In the genomic region with DNA sequence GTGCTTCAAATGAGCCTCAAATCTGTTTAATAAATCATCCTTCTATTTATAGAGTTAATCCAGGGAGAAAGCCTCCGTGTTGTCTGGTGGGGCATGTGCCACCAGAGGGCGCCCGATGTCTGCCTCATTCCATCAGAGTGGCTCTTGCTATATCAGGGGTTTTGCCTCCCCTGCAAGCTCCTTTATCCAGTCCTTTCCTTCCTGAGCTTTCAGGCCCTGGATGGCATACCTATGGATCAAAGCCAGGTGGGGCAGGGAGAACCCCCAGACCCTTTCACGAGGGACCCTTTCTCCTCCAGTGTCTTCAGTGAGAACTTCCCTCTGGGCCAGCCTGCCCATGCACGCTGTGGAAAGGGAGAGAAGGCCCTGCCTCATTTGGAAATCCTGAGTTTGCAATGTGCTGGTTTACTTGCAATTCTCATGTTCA, we compare ENCODE assay signal across 9 cellular contexts. TPM values are rescaled to one million over a fixed set of nuclear protein-coding genes. Genes with fewer than 3 reads are reported as not detected.
A peak's percentile ranks its signal among the peaks of the same experiment; 100 is the strongest.
DNase-seq lines count a peak whose midpoint lies in the region; ATAC-seq and TF ChIP-seq lines count a peak whose summit lies in the region.
"Had no signal": no experiment of that assay in that cellular context is flagged by ENCODE, and none has a peak within 500 bp of the region (broad histone marks: within the 10 kb centered on the region; RNA-seq: fewer than 3 reads in every experiment).

No MANE protein-coding gene starts in this region.

- peak overlapping the region; percentile 86; the same call in 1 of the 2 replicates for H2AK5ac ChIP-seq in IMR-90 (ENCODE audit: low read depth, low read length)

- intact Hi-C loops in IMR-90 (cut with micrococcal nuclease), result loop anchor here (1.0 to 10.0 kb wide), 8 partner anchors 222 to 1342 kb away; no protein-coding TSS in a partner anchor
- intact Hi-C loops in PC-3 (cut with micrococcal nuclease), result loop anchor here (1.0 to 5.0 kb wide), 8 partner anchors 37 to 1342 kb away; no protein-coding TSS in a partner anchor

- no peak overlapping the region for H3K56ac ChIP-seq in IMR-90 (ENCODE audit: extremely low read depth, insufficient read depth, low read length)

- no peak overlapping the region for H3K4me3 ChIP-seq in IMR-90 (ENCODE audit: insufficient read depth, low read depth, low read length)
- H3K4me3 ChIP-seq in PC-3 (ENCODE audit: low read length), result no peak overlapping the region
- no peak overlapping the region for H3K4me3 ChIP-seq in fibroblast of lung (replicated peaks in 1 of 4; ENCODE audit: control extremely low read depth in 1 of 4, insufficient read depth in 1 of 4, low read depth in 3 of 4, low read length in 4 of 4)

- peak overlapping the region; percentile 75 for H4K91ac ChIP-seq in IMR-90 (ENCODE audit: insufficient read depth, low read depth, low read length)

- peaks cover 14% of the 10 kb centered on the region for H3K9me1 ChIP-seq in IMR-90 (ENCODE audit: insufficient read depth, low read length)

- no peak overlapping the region for H3K23ac ChIP-seq in IMR-90 (ENCODE audit: low read depth, low read length)

- no peaks in the 10 kb centered on the region for H3K79me1 ChIP-seq in IMR-90 (ENCODE audit: low read depth in 1 of 2, low read length in 2 of 2)

- TF ChIP-seq POLR2A in IMR-90 (IDR thresholded peaks at IDR 0.05; ENCODE audit: low read depth, low read length), result peak; percentile 39; the same call in 1 of the 2 replicates

- H2BK20ac ChIP-seq in IMR-90 (ENCODE audit: low read depth, low read length), result peak overlapping the region; percentile 78

- peaks cover 3% of the 10 kb centered on the region for H3F3A ChIP-seq in PC-3 (ENCODE audit: low read length, unreplicated experiment)

- TF ChIP-seq CTCF in IMR-90 (conservative IDR thresholded peaks at IDR 0.05; ENCODE audit: low read depth, low read length) (peak; percentile 95), PC-3 (conservative IDR thresholded peaks at IDR 0.05; ENCODE audit: low read depth, low read length) (peak; percentile 97), fibroblast of lung (conservative IDR thresholded peaks at IDR 0.05 in 1 of 2, IDR thresholded peaks at IDR 0.05 in 1 of 2; ENCODE audit: low read depth in 1 of 2, low read length in 2 of 2) (peak; percentile 86 to 94)

- H3K27ac Mint-ChIP-seq in natural killer cell treated with Interleukin-12 subunit alpha and Interleukin-12 subunit beta and Interleukin-15 and Interleukin-18, amount 100 ng/mL, for 72 hours, result no peak overlapping the region
- no peak overlapping the region for H3K27ac Mint-ChIP-seq in stimulated activated naive B cell treated with anti-CD40 and anti-IgM and Interleukin-4, amounts not matched to agents 10 μg/mL and 1 μg/mL and 100 μg/mL, for 72 hours
- H3K27ac Mint-ChIP-seq: dendritic cell treated with granulocyte-macrophage colony-stimulating factor and Interleukin-4, amounts not matched to agents 40 ng/mL and 50 ng/mL, for 4 days had no signal

- H3K79me2 ChIP-seq in PC-3 (ENCODE audit: low read length) (no peaks in the 10 kb centered on the region), fibroblast of lung (ENCODE audit: control insufficient read depth, insufficient read depth, low read length) (no peaks in the 10 kb centered on the region)

- no peak overlapping the region for H2AK9ac ChIP-seq in IMR-90 (replicated peaks; ENCODE audit: low read depth, low read length, poor library complexity)

- dilution Hi-C loops in IMR-90 (cut with HindIII; ENCODE audit: low sequenced_read_pairs, unreplicated experiment), result no loop called here

- POLR2A ChIA-PET in IMR-90 (lab: Charles Lee; ENCODE audit: unreplicated experiment) (no interaction called here), PC-3 (lab: Charles Lee; ENCODE audit: unreplicated experiment) (no interaction called here)

- peak overlapping the region; percentile 60 for H2AFZ ChIP-seq in IMR-90 (replicated peaks; ENCODE audit: low read length, poor library complexity)
- peak overlapping the region; percentile 20; the same call in 1 of the 2 replicates for H2AFZ ChIP-seq in PC-3 (ENCODE audit: low read length)
- no peak overlapping the region for H2AFZ ChIP-seq in fibroblast of lung (ENCODE audit: low read length)

- H3K9ac ChIP-seq in IMR-90 (ENCODE audit: low read depth, low read length), result no peak overlapping the region
- H3K9ac ChIP-seq in PC-3 (ENCODE audit: low read length), result no peak overlapping the region
- H3K9ac ChIP-seq in fibroblast of lung (ENCODE audit: insufficient read depth, low read length), result no peak overlapping the region

- no peak overlapping the region for H3K4me2 ChIP-seq in IMR-90 (ENCODE audit: low read depth, low read length)
- H3K4me2 ChIP-seq in PC-3 (ENCODE audit: low read length), result 0 out of 2 replicates have a peak overlapping the region, but pooled peaks have one; percentile 40
- H3K4me2 ChIP-seq in fibroblast of lung (ENCODE audit: extremely low read depth, insufficient read depth, low read length), result peak overlapping the region; percentile 4

- H2BK120ac ChIP-seq in IMR-90 (ENCODE audit: low read depth, low read length), result peak overlapping the region; percentile 67

- peak overlapping the region; percentile 87 for H3K4ac ChIP-seq in IMR-90 (ENCODE audit: low read depth, low read length)

- CTCF ChIA-PET in IMR-90 (lab: Yijun Ruan, JAX) (interaction anchor here (0.6 to 2.0 kb wide), 15 partner anchors 12 to 843 kb away, joined by 3 to 9 read pairs (median 3); a partner anchor contains a TSS), PC-3 (lab: Charles Lee) (interaction anchor here (0.5 to 1.4 kb wide), 6 partner anchors 32 to 303 kb away, joined by 3 to 6 read pairs (median 3); no protein-coding TSS in a partner anchor)

- H3K27ac ChIP-seq in IMR-90 (ENCODE audit: insufficient read depth, low read length) (no peak overlapping the region), PC-3 (ENCODE audit: low read length) (no peak overlapping the region), fibroblast of lung (ENCODE audit: insufficient read depth, low read length) (no peak overlapping the region)

- DNase-seq in DMS 273 (lab: John Stamatoyannopoulos, UW; ENCODE audit: unreplicated experiment), result peak; percentile 84
- DNase-seq in IMR-90, result peak; percentile 78
- peak; percentile 88 for DNase-seq in PC-3
- peak; percentile 69 for DNase-seq in activated T-cell treated with anti-CD3 and anti-CD28 coated beads, Interleukin-2, amount 50 U/mL, for 4 hours
- DNase-seq in fibroblast of lung (ENCODE audit: low read depth in 2 of 2), result peak; percentile 65 to 83
- DNase-seq in natural killer cell treated with Interleukin-12 subunit alpha and Interleukin-12 subunit beta and Interleukin-15 and Interleukin-18, amount 100 ng/mL, for 72 hours (ENCODE audit: low spot score), result peak; percentile 66
- DNase-seq in stimulated activated naive B cell treated with anti-CD40 and anti-IgM and Interleukin-4, amounts not matched to agents 10 μg/mL and 1 μg/mL and 100 μg/mL, for 72 hours, result peak; percentile 38

- H4K20me1 ChIP-seq in IMR-90 (ENCODE audit: insufficient read depth, low read length) (no peaks in the 10 kb centered on the region), PC-3 (ENCODE audit: low read length) (no peaks in the 10 kb centered on the region), fibroblast of lung (ENCODE audit: control insufficient read depth, extremely low read depth, insufficient read depth, low read length) (no peaks in the 10 kb centered on the region)

- no TSS peak for BruUV-seq in IMR-90 (replicated peaks; lab: Mats Ljungman, UMichigan)
- no TSS peak for BruUV-seq in PC-3 (replicated peaks; lab: Mats Ljungman, UMichigan)

- H3K36me3 Mint-ChIP-seq in activated T-cell treated with anti-CD3 and anti-CD28 coated beads, Interleukin-2, amount 50 U/mL, for 4 hours (ENCODE audit: insufficient read depth), result no peaks in the 10 kb centered on the region
- no peaks in the 10 kb centered on the region for H3K36me3 Mint-ChIP-seq in natural killer cell treated with Interleukin-12 subunit alpha and Interleukin-12 subunit beta and Interleukin-15 and Interleukin-18, amount 100 ng/mL, for 72 hours
- no peaks in the 10 kb centered on the region for H3K36me3 Mint-ChIP-seq in stimulated activated naive B cell treated with anti-CD40 and anti-IgM and Interleukin-4, amounts not matched to agents 10 μg/mL and 1 μg/mL and 100 μg/mL, for 72 hours

- H3K9me3 ChIP-seq in IMR-90 (ENCODE audit: control insufficient read depth, insufficient read depth, low read length) (no peaks in the 10 kb centered on the region), PC-3 (ENCODE audit: low read length) (no peaks in the 10 kb centered on the region), fibroblast of lung (ENCODE audit: control insufficient read depth, insufficient read depth, low read depth, low read length) (no peaks in the 10 kb centered on the region)

- peak overlapping the region in 1 of 2 experiments; percentile 44; a peak in 1 of 4 replicates for H4K8ac ChIP-seq in IMR-90 (ENCODE audit: low read depth in 2 of 2, low read length in 2 of 2)

- TF ChIP-seq RAD21 in IMR-90 (IDR thresholded peaks at IDR 0.05; ENCODE audit: low read length), result peak; percentile 97

- H3K36me3 ChIP-seq in IMR-90 (ENCODE audit: control insufficient read depth, insufficient read depth, low read length) (no peaks in the 10 kb centered on the region), PC-3 (ENCODE audit: low read depth, low read length) (no peaks in the 10 kb centered on the region), fibroblast of lung (ENCODE audit: control insufficient read depth, insufficient read depth, low read length) (no peaks in the 10 kb centered on the region)

- no CpG with 5 or more reads among the region's 5 CpGs for WGBS in IMR-90 (ENCODE audit: extremely low coverage in 2 of 2, insufficient read length in 1 of 2), 2 experiments

- peaks cover 15% of the 10 kb centered on the region for H3K27me3 Mint-ChIP-seq in activated T-cell treated with anti-CD3 and anti-CD28 coated beads, Interleukin-2, amount 50 U/mL, for 4 hours (ENCODE audit: low read depth)
- H3K27me3 Mint-ChIP-seq in natural killer cell treated with Interleukin-12 subunit alpha and Interleukin-12 subunit beta and Interleukin-15 and Interleukin-18, amount 100 ng/mL, for 72 hours, result peaks cover 6 to 7% of the 10 kb centered on the region in 2 donors
- H3K27me3 Mint-ChIP-seq in stimulated activated naive B cell treated with anti-CD40 and anti-IgM and Interleukin-4, amounts not matched to agents 10 μg/mL and 1 μg/mL and 100 μg/mL, for 72 hours, result peaks cover 13 to 23% of the 10 kb centered on the region in 2 donors

- H3K27me3 ChIP-seq in IMR-90 (ENCODE audit: control insufficient read depth, insufficient read depth, low read length) (no peaks in the 10 kb centered on the region), PC-3 (ENCODE audit: low read length) (no peaks in the 10 kb centered on the region), fibroblast of lung (ENCODE audit: control insufficient read depth, insufficient read depth, low read length) (no peaks in the 10 kb centered on the region)

- H3K18ac ChIP-seq in IMR-90 (ENCODE audit: low read depth, low read length), result no peak overlapping the region

- H3K9me3 Mint-ChIP-seq in activated T-cell treated with anti-CD3 and anti-CD28 coated beads, Interleukin-2, amount 50 U/mL, for 4 hours, result no peaks in the 10 kb centered on the region
- no peaks in the 10 kb centered on the region for H3K9me3 Mint-ChIP-seq in natural killer cell treated with Interleukin-12 subunit alpha and Interleukin-12 subunit beta and Interleukin-15 and Interleukin-18, amount 100 ng/mL, for 72 hours
- no peaks in the 10 kb centered on the region for H3K9me3 Mint-ChIP-seq in stimulated activated naive B cell treated with anti-CD40 and anti-IgM and Interleukin-4, amounts not matched to agents 10 μg/mL and 1 μg/mL and 100 μg/mL, for 72 hours
- H3K9me3 Mint-ChIP-seq: dendritic cell treated with granulocyte-macrophage colony-stimulating factor and Interleukin-4, amounts not matched to agents 40 ng/mL and 50 ng/mL, for 4 days had no signal

- H3K9me2 ChIP-seq in PC-3 (replicated peaks; ENCODE audit: low read length), result no peaks in the 10 kb centered on the region

- ATAC-seq in GM21423 (IDR thresholded peaks at IDR 0.05; ENCODE audit: unreplicated experiment) (peak; percentile 79), IMR-90 (ENCODE audit: low read depth) (peak; percentile 58), PC-3 (peak; percentile 68)
- peak; percentile 69 to 74 for ATAC-seq in activated T-cell treated with anti-CD3 and anti-CD28 coated beads, Interleukin-2, amount 50 U/mL, for 4 hours
- peak in 1 of 2 donors; percentile 63 for ATAC-seq in natural killer cell treated with Interleukin-12 subunit alpha and Interleukin-12 subunit beta and Interleukin-15 and Interleukin-18, amount 100 ng/mL, for 72 hours
- peak; percentile 78 to 85 for ATAC-seq in stimulated activated naive B cell treated with anti-CD40 and anti-IgM and Interleukin-4, amounts not matched to agents 10 μg/mL and 1 μg/mL and 100 μg/mL, for 72 hours (replicated peaks)

- no peak overlapping the region for H2BK5ac ChIP-seq in IMR-90 (ENCODE audit: low read depth, low read length, poor library complexity, severe bottlenecking)

- H3K14ac ChIP-seq in IMR-90 (replicated peaks; ENCODE audit: low read depth, low read length), result no peak overlapping the region

- H4K5ac ChIP-seq in IMR-90 (ENCODE audit: low read depth, low read length), result no peak overlapping the region

- peak overlapping the region; percentile 80; the same call in 1 of the 3 replicates for H2BK15ac ChIP-seq in IMR-90 (ENCODE audit: low read depth, low read length)

- no peak overlapping the region for H3K4me3 Mint-ChIP-seq in activated T-cell treated with anti-CD3 and anti-CD28 coated beads, Interleukin-2, amount 50 U/mL, for 4 hours
- no peak overlapping the region for H3K4me3 Mint-ChIP-seq in natural killer cell treated with Interleukin-12 subunit alpha and Interleukin-12 subunit beta and Interleukin-15 and Interleukin-18, amount 100 ng/mL, for 72 hours
- no peak overlapping the region for H3K4me3 Mint-ChIP-seq in stimulated activated naive B cell treated with anti-CD40 and anti-IgM and Interleukin-4, amounts not matched to agents 10 μg/mL and 1 μg/mL and 100 μg/mL, for 72 hours
- H3K4me3 Mint-ChIP-seq: dendritic cell treated with granulocyte-macrophage colony-stimulating factor and Interleukin-4, amounts not matched to agents 40 ng/mL and 50 ng/mL, for 4 days had no signal

- H3K4me1 Mint-ChIP-seq in activated T-cell treated with anti-CD3 and anti-CD28 coated beads, Interleukin-2, amount 50 U/mL, for 4 hours (ENCODE audit: low read depth), result no peaks in the 10 kb centered on the region
- H3K4me1 Mint-ChIP-seq in natural killer cell treated with Interleukin-12 subunit alpha and Interleukin-12 subunit beta and Interleukin-15 and Interleukin-18, amount 100 ng/mL, for 72 hours (ENCODE audit: low read depth in 2 of 2), result no peaks in the 10 kb centered on the region
- H3K4me1 Mint-ChIP-seq in stimulated activated naive B cell treated with anti-CD40 and anti-IgM and Interleukin-4, amounts not matched to agents 10 μg/mL and 1 μg/mL and 100 μg/mL, for 72 hours, result no peaks in the 10 kb centered on the region

- H3K4me1 ChIP-seq in IMR-90 (ENCODE audit: control insufficient read depth, insufficient read depth, low read length) (peaks cover 22% of the 10 kb centered on the region), PC-3 (ENCODE audit: insufficient read depth, low read length) (peaks cover 35% of the 10 kb centered on the region), fibroblast of lung (ENCODE audit: control insufficient read depth, extremely low read depth, insufficient read depth, low read length) (peaks cover 12% of the 10 kb centered on the region)

- in situ Hi-C loops in IMR-90 (cut with MboI; ENCODE audit: low sequenced_read_pairs), result loop anchor here (5.0 to 25.0 kb wide), 4 partner anchors 222 to 1352 kb away; no protein-coding TSS in a partner anchor

RNA-seq across cellular contexts. Expression of a gene that starts 39.8 kb away (rescaled TPM):
- 12.2 TPM in 2 replicates for total RNA-seq in IMR-90 (2012; rRNA removed)
- 10.2 and 11.9 TPM in 2 replicates for polyA plus RNA-seq in IMR-90 (2012; rRNA removed)
- 5.1 and 9.2 TPM in 2 replicates for polyA plus RNA-seq in IMR-90 (2012; cell fraction: cytosol; rRNA removed)
- 4.1 and 9.7 TPM in 2 replicates for polyA plus RNA-seq in IMR-90 (2012; cell fraction: nucleus; rRNA removed; ENCODE audit: low replicate concordance)
- total RNA-seq in PC-3 (2014; rRNA removed), result 30.9 and 43.4 TPM in 2 replicates
- total RNA-seq in activated T-cell treated with anti-CD3 and anti-CD28 coated beads, Interleukin-2, amount 50 U/mL, for 4 hours, result 10 to 100 TPM; 14.6 to 17.9 (median 16.0) TPM
- total RNA-seq in fibroblast of lung, result 26.6 and 26.7 TPM in 2 replicates
- polyA plus RNA-seq in fibroblast of lung, result 17.6 and 28.6 TPM in 2 replicates
- 12.8 and 19.3 TPM in 2 replicates for polyA plus RNA-seq in fibroblast of lung (2012)
- polyA minus RNA-seq in fibroblast of lung (ENCODE audit: low replicate concordance), result 1.5 and 1.7 TPM in 2 replicates
- 10 to 100 TPM; 10.2 to 14.7 TPM for total RNA-seq in natural killer cell treated with Interleukin-12 subunit alpha and Interleukin-12 subunit beta and Interleukin-15 and Interleukin-18, amount 100 ng/mL, for 72 hours

Comparison
In these comparisons a context has a peak if more than half of its experiments do, and no peak if none do; other contexts are left out.
1. DNase-seq: peak in every context shown above with its lines; median percentile 88 in PC-3; 84 in DMS 273; 78 in IMR-90; 74 in fibroblast of lung; 69 in activated T-cell treated with anti-CD3 and anti-CD28 coated beads, Interleukin-2, amount 50 U/mL, for 4 hours; 66 in natural killer cell treated with Interleukin-12 subunit alpha and Interleukin-12 subunit beta and Interleukin-15 and Interleukin-18, amount 100 ng/mL, for 72 hours; 38 in stimulated activated naive B cell treated with anti-CD40 and anti-IgM and Interleukin-4, amounts not matched to agents 10 μg/mL and 1 μg/mL and 100 μg/mL, for 72 hours.